In the genomic region with DNA sequence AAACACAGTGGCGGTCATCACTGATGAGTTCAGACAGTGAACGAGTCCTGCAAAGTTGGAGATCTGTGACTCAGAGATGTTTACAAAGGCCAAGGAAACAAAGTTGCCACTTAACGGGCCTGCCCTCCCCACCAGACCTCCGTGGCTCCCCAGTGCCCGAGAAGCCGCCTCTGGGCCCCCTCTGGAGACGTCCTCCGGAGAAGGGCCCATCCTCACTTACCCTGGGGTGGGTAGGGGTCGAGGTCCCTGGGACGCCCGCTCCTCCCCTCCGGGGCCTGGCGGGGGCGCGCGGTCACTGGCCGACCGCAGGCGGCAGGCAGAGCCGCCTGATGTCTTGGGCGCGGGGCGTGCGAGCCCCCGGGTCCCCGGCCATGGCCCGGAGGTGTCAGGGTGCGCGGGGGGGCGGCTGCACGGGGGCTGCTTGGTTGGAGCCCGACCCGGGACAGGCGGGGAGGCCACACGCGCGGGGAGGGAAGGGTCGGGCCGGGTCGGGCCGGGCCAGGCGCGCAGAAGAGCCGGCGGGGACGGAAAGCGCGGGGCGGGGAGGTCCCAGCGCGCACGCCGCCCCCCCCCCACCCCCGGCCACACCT, we compare ENCODE assay signal across 8 cellular contexts. TPM values are rescaled to one million over a fixed set of nuclear protein-coding genes. Genes with fewer than 3 reads are reported as not detected.
DNase-seq lines count a peak whose midpoint lies in the region; ATAC-seq, FAIRE-seq and TF ChIP-seq lines count a peak whose summit lies in the region.

No MANE protein-coding gene starts in this region.

- H3K79me2 ChIP-seq in trophoblast cell (ENCODE audit: control insufficient read depth, insufficient read depth, low read length, poor library complexity), result peaks cover 11% of the 10 kb centered on the region

- peak overlapping the region; percentile 85 for H3K9ac ChIP-seq in trophoblast cell (ENCODE audit: low read length)

- WGBS in trophoblast cell (ENCODE audit: extremely low coverage, insufficient coverage, insufficient read length), result no CpG with 5 or more reads among the region's 54 CpGs

- H2BK120ac ChIP-seq in trophoblast cell (ENCODE audit: insufficient read depth, low read length, poor library complexity), result peak overlapping the region; percentile 96

- H3K27ac Mint-ChIP-seq in activated T-helper 17 cell treated with anti-CD3 and anti-CD28 coated beads, Interleukin-2, amount 50 U/mL, for 72 hours, result peak overlapping the region; percentile 85

- peaks cover 13% of the 10 kb centered on the region for H3K4me1 Mint-ChIP-seq in activated T-helper 17 cell treated with anti-CD3 and anti-CD28 coated beads, Interleukin-2, amount 50 U/mL, for 72 hours

- peak overlapping the region; percentile 95 for H3K14ac ChIP-seq in trophoblast cell (ENCODE audit: low read length)

- H3K4me2 ChIP-seq in trophoblast cell (ENCODE audit: low read length), result peak overlapping the region; percentile 67

- H2BK12ac ChIP-seq in trophoblast cell (ENCODE audit: low read length), result no peak overlapping the region

- no peak overlapping the region for H3K23ac ChIP-seq in trophoblast cell (ENCODE audit: low read length)

- H3K4me3 Mint-ChIP-seq in activated T-helper 17 cell treated with anti-CD3 and anti-CD28 coated beads, Interleukin-2, amount 50 U/mL, for 72 hours, result peak overlapping the region; percentile 86

- peak overlapping the region; percentile 98 for H4K91ac ChIP-seq in trophoblast cell (ENCODE audit: low read depth, low read length)

- peaks cover 2% of the 10 kb centered on the region for H3K9me3 ChIP-seq in trophoblast cell (ENCODE audit: insufficient read depth, low read depth, low read length)

- 0 out of 2 replicates have a peak, but pooled peaks have one; percentile 8 for TF ChIP-seq CTCF in BJ (IDR thresholded peaks at IDR 0.05; ENCODE audit: insufficient read depth, low read depth, low read length)
- peak; percentile 9 for TF ChIP-seq CTCF in GM20000 (IDR thresholded peaks at IDR 0.05; ENCODE audit: extremely low read depth, missing control alignments)

- CTCF ChIA-PET in BJ (lab: Yijun Ruan, JAX), result no interaction called here

- peak overlapping the region; percentile 82 for H2AFZ ChIP-seq in trophoblast cell (ENCODE audit: insufficient read depth, low read length, poor library complexity)

- POLR2A ChIA-PET in BJ (lab: Charles Lee), result no interaction called here

- peak overlapping the region; percentile 94 for H2BK5ac ChIP-seq in trophoblast cell (ENCODE audit: low read depth, low read length, poor library complexity)

- H3K4ac ChIP-seq in trophoblast cell (ENCODE audit: low read depth, low read length), result peak overlapping the region; percentile 90

- no peaks in the 10 kb centered on the region for H3K27me3 ChIP-seq in BJ (ENCODE audit: control insufficient read depth, insufficient read depth, low read length)
- H3K27me3 ChIP-seq in trophoblast cell (ENCODE audit: insufficient read depth, low read length), result no peaks in the 10 kb centered on the region

- H3K79me1 ChIP-seq in trophoblast cell (ENCODE audit: low read length), result peaks cover 22% of the 10 kb centered on the region

- peak overlapping the region; percentile 93 for H2AK5ac ChIP-seq in trophoblast cell (ENCODE audit: low read length)

- peak; percentile 71 for ATAC-seq in activated T-helper 17 cell treated with anti-CD3 and anti-CD28 coated beads, Interleukin-2, amount 50 U/mL, for 72 hours (replicated peaks)
- ATAC-seq in Right ventricle myocardium inferior, result peak; percentile 32

- intact Hi-C loops in Right ventricle myocardium inferior (cut with DNase I), result no loop called here

- DNase-seq in BJ (ENCODE audit: low read depth) (no peak), GM20000 (ENCODE audit: low spot score) (peak; percentile 72), HTR-8/SVneo (ENCODE audit: insufficient read length, low spot score) (peak; percentile 45), Right ventricle myocardium inferior (ENCODE audit: missing footprints) (no peak), trophoblast cell (peak; percentile 47 to 67), HPDE6-E6E7 (ENCODE audit: extremely low spot score) (no peak), NCI-H1417 treated with DMSO at 0.1 percent for 48 hours (lab: John Stamatoyannopoulos, UW) (no peak)

- H3K27me3 Mint-ChIP-seq in activated T-helper 17 cell treated with anti-CD3 and anti-CD28 coated beads, Interleukin-2, amount 50 U/mL, for 72 hours, result no peaks in the 10 kb centered on the region

- H3K4me3 ChIP-seq in BJ (ENCODE audit: low read depth, low read length), result peak overlapping the region; percentile 55
- peak overlapping the region; percentile 90 for H3K4me3 ChIP-seq in trophoblast cell (ENCODE audit: low read depth, low read length)

- H3K9me3 Mint-ChIP-seq in activated T-helper 17 cell treated with anti-CD3 and anti-CD28 coated beads, Interleukin-2, amount 50 U/mL, for 72 hours, result no peaks in the 10 kb centered on the region

- peaks cover 20 to 23% of the 10 kb centered on the region in 2 experiments for H3K4me1 ChIP-seq in trophoblast cell (ENCODE audit: control insufficient read depth in 1 of 2, insufficient read depth in 2 of 2, low read length in 2 of 2)

- no peak for FAIRE-seq in HTR-8/SVneo (lab: Jason Lieb, UNC)

- H3K18ac ChIP-seq in trophoblast cell (ENCODE audit: low read length), result peak overlapping the region; percentile 97

- peaks cover 41% of the 10 kb centered on the region for H3K36me3 Mint-ChIP-seq in activated T-helper 17 cell treated with anti-CD3 and anti-CD28 coated beads, Interleukin-2, amount 50 U/mL, for 72 hours (ENCODE audit: low read depth)

- H4K12ac ChIP-seq in trophoblast cell (ENCODE audit: low read depth, low read length), result peak overlapping the region; percentile 96

- H4K8ac ChIP-seq in trophoblast cell (ENCODE audit: low read depth, low read length), result peak overlapping the region; percentile 96

- H3K36me3 ChIP-seq in BJ (ENCODE audit: control insufficient read depth, insufficient read depth, low read length) (no peaks in the 10 kb centered on the region; the same call in none of the 2 replicates), trophoblast cell (ENCODE audit: control insufficient read depth in 1 of 2, insufficient read depth in 2 of 2, low read length in 2 of 2) (peaks cover 0 to 5% of the 10 kb centered on the region in 2 experiments)

- peak overlapping the region; percentile 76 for H3K27ac ChIP-seq in trophoblast cell (ENCODE audit: low read depth, low read length)

RNA-seq across cellular contexts. Expression of a gene that starts 0.6 kb away (rescaled TPM):
- 50.2 and 66.2 TPM in 2 replicates for polyA plus RNA-seq in BJ (2011; rRNA removed)
- 30.0 and 40.8 TPM in 2 replicates for polyA minus RNA-seq in BJ (2011; rRNA and poly(A)+ RNA removed)
- 10 to 100 TPM; 19.6 to 21.6 TPM for total RNA-seq in activated T-helper 17 cell treated with anti-CD3 and anti-CD28 coated beads, Interleukin-2, amount 50 U/mL, for 72 hours
- 31.0 TPM for total RNA-seq in Right ventricle myocardium inferior
- polyA plus RNA-seq in trophoblast cell (2013), result 17.6 and 17.7 TPM in 2 replicates

RNA-seq across cellular contexts. Expression of a gene that starts 0.6 kb away (rescaled TPM):
- polyA plus RNA-seq in BJ (2011; rRNA removed), result 21.8 and 26.3 TPM in 2 replicates
- polyA minus RNA-seq in BJ (2011; rRNA and poly(A)+ RNA removed), result 17.5 and 23.0 TPM in 2 replicates
- total RNA-seq in activated T-helper 17 cell treated with anti-CD3 and anti-CD28 coated beads, Interleukin-2, amount 50 U/mL, for 72 hours, result 10 to 100 TPM; 27.4 to 37.6 TPM
- total RNA-seq in Right ventricle myocardium inferior, result 64.8 TPM
- 15.4 and 16.5 TPM in 2 replicates for polyA plus RNA-seq in trophoblast cell (2013)

Comparison
In these comparisons a context has a peak if more than half of its experiments do, and no peak if none do; other contexts are left out.
1. DNase-seq: peak in GM20000 (single experiment), HTR-8/SVneo (single experiment) and trophoblast cell (2 of 2); none in BJ (single experiment), Right ventricle myocardium inferior (single experiment), HPDE6-E6E7 (single experiment) and NCI-H1417 treated with DMSO at 0.1 percent for 48 hours (single experiment).